ENCODE assay signal across 17 cellular contexts in genomic region chr3:13524979-13525669, GRCh38. TPM values are rescaled to one million over a fixed set of nuclear protein-coding genes. Genes with fewer than 3 reads are reported as not detected.
DNase-seq lines count a peak whose midpoint lies in the region; ATAC-seq, FAIRE-seq and TF ChIP-seq lines count a peak whose summit lies in the region.
"Had no signal": no experiment of that assay in that cellular context is flagged by ENCODE, and none has a peak within 500 bp of the region (broad histone marks: within the 10 kb centered on the region; RNA-seq: fewer than 3 reads in every experiment).

No MANE protein-coding gene starts in this region.

- H3K4me3 Mint-ChIP-seq in HFFc6 = no peak overlapping the region; the same call in 1 of the 2 replicates
- no peak overlapping the region for H3K4me3 Mint-ChIP-seq in astrocyte (ENCODE audit: unreplicated experiment)
- H3K4me3 Mint-ChIP-seq in activated naive CD8-positive, alpha-beta T cell treated with anti-CD3 and anti-CD28 coated beads, Interleukin-2, amount 50 U/mL, for 24 hours = no peak overlapping the region
- H3K4me3 Mint-ChIP-seq: CD4-positive, alpha-beta memory T cell; GM23338; T-cell had no signal

- H3K9me3 Mint-ChIP-seq in HFFc6 = no peaks in the 10 kb centered on the region
- H3K9me3 Mint-ChIP-seq in astrocyte (ENCODE audit: unreplicated experiment) = peaks cover 11% of the 10 kb centered on the region
- peaks cover 6% of the 10 kb centered on the region for H3K9me3 Mint-ChIP-seq in activated naive CD8-positive, alpha-beta T cell treated with anti-CD3 and anti-CD28 coated beads, Interleukin-2, amount 50 U/mL, for 24 hours

- H3K79me2 ChIP-seq in astrocyte (ENCODE audit: insufficient read depth, low read length) (no peaks in the 10 kb centered on the region), smooth muscle cell (ENCODE audit: low read depth) (no peaks in the 10 kb centered on the region)

- peaks cover 11% of the 10 kb centered on the region for H3K4me1 ChIP-seq in astrocyte (ENCODE audit: insufficient read depth, low read length)
- peaks cover 0 to 34% (median 17%) of the 10 kb centered on the region in 3 donors for H3K4me1 ChIP-seq in gastroesophageal sphincter
- peaks cover 17% of the 10 kb centered on the region for H3K4me1 ChIP-seq in smooth muscle cell (ENCODE audit: low read depth)

- peak; percentile 50 for FAIRE-seq in astrocyte (lab: Jason Lieb, UNC)

- H3K4me2 ChIP-seq in astrocyte (ENCODE audit: low read length) = no peak overlapping the region
- H3K4me2 ChIP-seq in smooth muscle cell = peak overlapping the region; percentile 46
- H3K4me2 ChIP-seq: GM23338 had no signal

- H3K4me3 ChIP-seq in astrocyte (ENCODE audit: insufficient read depth, low read depth, low read length) (no peak overlapping the region), gastroesophageal sphincter (no peak overlapping the region), smooth muscle cell (no peak overlapping the region)
- H3K4me3 ChIP-seq: GM23338, neural progenitor cell, thoracic aorta had no signal

- H3K27me3 Mint-ChIP-seq in HFFc6 (ENCODE audit: insufficient read depth) (peaks cover 3% of the 10 kb centered on the region; the same call in 1 of the 2 replicates), astrocyte (ENCODE audit: low read depth, unreplicated experiment) (peaks cover 13% of the 10 kb centered on the region)
- H3K27me3 Mint-ChIP-seq in activated naive CD8-positive, alpha-beta T cell treated with anti-CD3 and anti-CD28 coated beads, Interleukin-2, amount 50 U/mL, for 24 hours = peaks cover 3% of the 10 kb centered on the region

- H3K4me1 Mint-ChIP-seq in HFFc6 (ENCODE audit: low read depth) = peaks cover 14% of the 10 kb centered on the region
- H3K4me1 Mint-ChIP-seq in astrocyte (ENCODE audit: low read depth, unreplicated experiment) = peaks cover 6% of the 10 kb centered on the region
- H3K4me1 Mint-ChIP-seq in activated naive CD8-positive, alpha-beta T cell treated with anti-CD3 and anti-CD28 coated beads, Interleukin-2, amount 50 U/mL, for 24 hours = no peaks in the 10 kb centered on the region
- H3K4me1 Mint-ChIP-seq: CD4-positive, alpha-beta memory T cell; T-cell had no signal

- no peak overlapping the region for H3K9ac ChIP-seq in astrocyte (ENCODE audit: low read length)
- H3K9ac ChIP-seq in smooth muscle cell (ENCODE audit: low read depth) = no peak overlapping the region
- H3K9ac ChIP-seq: neural progenitor cell had no signal

- no peaks in the 10 kb centered on the region for H3K36me3 ChIP-seq in astrocyte (ENCODE audit: insufficient read depth, low read length)
- H3K36me3 ChIP-seq in gastroesophageal sphincter = no peaks in the 10 kb centered on the region
- H3K36me3 ChIP-seq in smooth muscle cell (ENCODE audit: low read depth) = no peaks in the 10 kb centered on the region
- H3K36me3 ChIP-seq: neural progenitor cell, thoracic aorta had no signal

- peak; percentile 53 for ATAC-seq in gastroesophageal sphincter
- ATAC-seq in activated naive CD8-positive, alpha-beta T cell treated with anti-CD3 and anti-CD28 coated beads, Interleukin-2, amount 50 U/mL, for 24 hours = no peak
- ATAC-seq: esophagus mucosa, T-cell had no signal

- DNase-seq in HFFc6 = no peak
- DNase-seq in astrocyte (ENCODE audit: low read depth) = no peak
- no peak for DNase-seq in smooth muscle cell (lab: John Stamatoyannopoulos, UW; ENCODE audit: unreplicated experiment)
- no peak for DNase-seq in stimulated activated CD8-positive, alpha-beta memory T cell treated with anti-CD3 and anti-CD28 coated beads, Interleukin-4, amount 100 ng/mL, for 48 hours
- no peak for DNase-seq in T1000 (lab: John Stamatoyannopoulos, UW)
- DNase-seq in GM13976 (ENCODE audit: low spot score) = no peak
- DNase-seq in activated naive CD8-positive, alpha-beta T cell treated with anti-CD3 and anti-CD28 coated beads, Interleukin-2, amount 50 U/mL, for 24 hours = no peak
- DNase-seq: activated CD4-positive, CD25-positive, alpha-beta regulatory T cell; aorta; CD4-positive, alpha-beta memory T cell; NCI-H1048; T-cell had no signal

- H3K27me3 ChIP-seq in astrocyte (ENCODE audit: insufficient read depth, low read length) = peaks cover 5% of the 10 kb centered on the region
- H3K27me3 ChIP-seq in gastroesophageal sphincter = peaks cover 6% of the 10 kb centered on the region
- no peaks in the 10 kb centered on the region for H3K27me3 ChIP-seq in smooth muscle cell (ENCODE audit: low read depth)
- H3K27me3 ChIP-seq: neural progenitor cell had no signal

- H3F3A ChIP-seq in smooth muscle cell (ENCODE audit: low read depth) = peaks cover 8% of the 10 kb centered on the region

- H3K27ac Mint-ChIP-seq in HFFc6 (0 out of 2 replicates have a peak overlapping the region, but pooled peaks have one; percentile 51), astrocyte (ENCODE audit: unreplicated experiment) (no peak overlapping the region)
- no peak overlapping the region for H3K27ac Mint-ChIP-seq in activated naive CD8-positive, alpha-beta T cell treated with anti-CD3 and anti-CD28 coated beads, Interleukin-2, amount 50 U/mL, for 24 hours
- H3K27ac Mint-ChIP-seq: CD4-positive, alpha-beta memory T cell; T-cell had no signal

- H3K36me3 Mint-ChIP-seq in HFFc6 (ENCODE audit: low read depth) (no peaks in the 10 kb centered on the region; the same call in 1 of the 2 replicates), astrocyte (ENCODE audit: low read depth, unreplicated experiment) (peaks cover 2% of the 10 kb centered on the region)
- H3K36me3 Mint-ChIP-seq in activated naive CD8-positive, alpha-beta T cell treated with anti-CD3 and anti-CD28 coated beads, Interleukin-2, amount 50 U/mL, for 24 hours (ENCODE audit: low read depth) = no peaks in the 10 kb centered on the region
- H3K36me3 Mint-ChIP-seq: CD4-positive, alpha-beta memory T cell; neural progenitor cell; T-cell had no signal

- TF ChIP-seq POLR2A in gastroesophageal sphincter (IDR thresholded peaks at IDR 0.05) = no peak

- TF ChIP-seq EP300 in gastroesophageal sphincter (IDR thresholded peaks at IDR 0.05) = no peak

- in situ Hi-C loops in GM13976 (cut with MboI; ENCODE audit: low sequenced_read_pairs, unreplicated experiment) = no loop called here

- TF ChIP-seq CTCF in HFFc6 (IDR thresholded peaks at IDR 0.05) (no peak), astrocyte (IDR thresholded peaks at IDR 0.05; ENCODE audit: insufficient read depth, low read depth, low read length) (no peak), gastroesophageal sphincter (IDR thresholded peaks at IDR 0.05) (no peak), smooth muscle cell (IDR thresholded peaks at IDR 0.05; ENCODE audit: borderline replicate concordance, insufficient read depth, poor library complexity, severe bottlenecking) (no peak), GM13976 (IDR thresholded peaks at IDR 0.05; ENCODE audit: borderline replicate concordance, control extremely low read depth, extremely low read depth, insufficient read depth, missing control alignments) (no peak)

- H3K9me3 ChIP-seq in astrocyte (ENCODE audit: insufficient read depth, low read depth, low read length) (no peaks in the 10 kb centered on the region), gastroesophageal sphincter (no peaks in the 10 kb centered on the region), smooth muscle cell (replicated peaks; ENCODE audit: low read depth) (no peaks in the 10 kb centered on the region)
- H3K9me3 ChIP-seq: thoracic aorta had no signal

- H3K27ac ChIP-seq in astrocyte (ENCODE audit: low read depth, low read length) = no peak overlapping the region
- H3K27ac ChIP-seq in gastroesophageal sphincter = peak overlapping the region in 3 of 4 donors; percentile 42 to 60 (median 44)
- H3K27ac ChIP-seq in smooth muscle cell (ENCODE audit: low read depth) = peak overlapping the region; percentile 78
- H3K27ac ChIP-seq: neural progenitor cell, thoracic aorta had no signal

- 41 to 100% methylated on average over 1 to 4 of the region's 10 CpGs for WGBS in gastroesophageal sphincter (ENCODE audit: low coverage in 1 of 2), 2 donors
- WGBS in smooth muscle cell (ENCODE audit: low lambda C conversion rate) = 50% methylated on average over 10 of the region's 10 CpGs

- H4K20me1 ChIP-seq in astrocyte (ENCODE audit: insufficient read depth, low read length) (no peaks in the 10 kb centered on the region), smooth muscle cell (ENCODE audit: low read depth) (no peaks in the 10 kb centered on the region)

- H2AFZ ChIP-seq in astrocyte (ENCODE audit: low read depth, low read length) (no peak overlapping the region), smooth muscle cell (ENCODE audit: low read depth) (no peak overlapping the region)
- H2AFZ ChIP-seq: neural progenitor cell had no signal

RNA-seq across cellular contexts. Expression of gene FBLN2, which starts 23.8 kb away (rescaled TPM):
- 10 to 100 TPM; 55.7 to 84.5 (median 69.4) TPM for total RNA-seq in HFFc6 (2021; fragmentation: NEBNext Ultra II Directional; extraction: Animal tissue kit (Norgen Biotek cat#: 25700))
- total RNA-seq in astrocyte = 36.6 and 57.3 TPM in 2 replicates
- 100 to 1,000 TPM in 3 of 4 donors, 10 to 100 TPM in 1; 85.9 to 187 (median 117) TPM for total RNA-seq in gastroesophageal sphincter
- 159 and 178 TPM in 2 replicates for total RNA-seq in smooth muscle cell
- polyA plus RNA-seq in smooth muscle cell = 249 and 390 TPM in 2 replicates
- total RNA-seq: CD4-positive, alpha-beta memory T cell had no signal
- polyA plus RNA-seq: CD4-positive, alpha-beta memory T cell had no signal

RNA-seq across cellular contexts. Expression of gene HDAC11, which starts 45.0 kb away (rescaled TPM):
- 10 to 100 TPM in 2 of 6 experiments, 1 to 10 TPM in 4; 8.0 to 12.4 (median 9.1) TPM for total RNA-seq in HFFc6 (2021; fragmentation: NEBNext Ultra II Directional; extraction: Animal tissue kit (Norgen Biotek cat#: 25700))
- total RNA-seq in astrocyte (8.6 and 9.5 TPM in 2 replicates), gastroesophageal sphincter (10 to 100 TPM; 22.3 to 37.1 (median 30.0) TPM), smooth muscle cell (7.5 and 9.6 TPM in 2 replicates)
- 14.8 and 20.2 TPM in 2 replicates for polyA plus RNA-seq in smooth muscle cell
